In the genomic region with DNA sequence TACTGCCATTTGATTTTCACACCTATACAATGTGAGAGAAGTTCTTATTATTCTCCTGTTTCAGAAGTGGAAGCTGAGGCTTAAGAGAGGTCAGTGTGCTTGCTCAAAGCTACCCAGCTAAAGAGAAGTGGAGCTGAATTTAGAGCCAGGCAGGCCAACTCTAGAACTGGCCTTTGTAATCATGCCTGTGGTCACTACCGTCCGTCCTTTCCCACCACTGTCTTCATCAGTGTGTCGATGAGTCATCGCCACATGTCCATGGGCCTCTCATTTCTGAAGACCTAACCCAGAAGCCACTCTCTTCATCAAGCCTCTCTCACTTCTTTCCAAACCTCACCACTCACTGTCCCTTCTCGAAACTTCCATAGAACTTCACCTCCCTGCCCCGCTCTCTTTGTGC, we compare ENCODE assay signal across 16 cellular contexts.
A peak's percentile ranks its signal among the peaks of the same experiment; 100 is the strongest.
DNase-seq lines count a peak whose midpoint lies in the region; ATAC-seq and TF ChIP-seq lines count a peak whose summit lies in the region.
"Had no signal": no experiment of that assay in that cellular context is flagged by ENCODE, and none has a peak within 500 bp of the region (broad histone marks: within the 10 kb centered on the region; RNA-seq: fewer than 3 reads in every experiment).

No MANE protein-coding gene starts in this region.

- peaks cover 24% of the 10 kb centered on the region for H3K27me3 Mint-ChIP-seq in activated CD4-positive, alpha-beta T cell treated with anti-CD3 and anti-CD28 coated beads for 36 hours

- DNase-seq in NOMO-1 treated with DMSO at 0.1 percent for 48 hours (lab: John Stamatoyannopoulos, UW; ENCODE audit: unreplicated experiment) (peak; percentile 42), NOMO-1 treated with dmso at 0.1 percent for 144 hours (lab: John Stamatoyannopoulos, UW; ENCODE audit: unreplicated experiment) (no peak), SJSA1 (ENCODE audit: low read depth in 1 of 2, low spot score in 2 of 2) (peak; percentile 71 to 84), fibroblast of lung (ENCODE audit: low read depth in 2 of 2) (peak; percentile 95 to 98), smooth muscle cell (lab: John Stamatoyannopoulos, UW; ENCODE audit: unreplicated experiment) (no peak), NCI-H774 (lab: John Stamatoyannopoulos, UW) (no peak), Right ventricle myocardium inferior (ENCODE audit: missing footprints) (no peak)
- DNase-seq in activated CD4-positive, alpha-beta T cell treated with anti-CD3 and anti-CD28 coated beads for 36 hours: no peak
- DNase-seq: 8988T; activated CD4-positive, alpha-beta T cell treated with anti-CD3 and anti-CD28 coated beads, Interleukin-2, amount 50 U/mL, for 4 hours; natural killer cell; NCI-H1930; stimulated activated CD4-positive, alpha-beta T cell treated with anti-CD3 and anti-CD28 coated beads, Interleukin-12 subunit alpha, Interleukin-12 subunit beta, amount 100 ng/mL, for 4 hours; T-helper 17 cell; upper lobe of right lung had no signal

- CTCF ChIA-PET in activated CD4-positive, alpha-beta T cell treated with anti-CD3 and anti-CD28 coated beads for 36 hours (lab: Charles Lee): no interaction called here

- H2AFZ ChIP-seq in fibroblast of lung (ENCODE audit: low read length) (no peak overlapping the region), smooth muscle cell (ENCODE audit: low read depth) (no peak overlapping the region)

- H3K4me3 Mint-ChIP-seq in activated CD4-positive, alpha-beta T cell treated with anti-CD3 and anti-CD28 coated beads for 36 hours: no peak overlapping the region
- H3K4me3 Mint-ChIP-seq: natural killer cell, T-helper 17 cell had no signal

- H3K27ac ChIP-seq in SJSA1 (peak overlapping the region; percentile 27; the same call in 1 of the 2 replicates), fibroblast of lung (ENCODE audit: insufficient read depth, low read length) (no peak overlapping the region), smooth muscle cell (ENCODE audit: low read depth) (peak overlapping the region; percentile 92)
- H3K27ac ChIP-seq: upper lobe of right lung had no signal

- H3K9me3 ChIP-seq in SJSA1 (replicated peaks) (no peaks in the 10 kb centered on the region), fibroblast of lung (ENCODE audit: control insufficient read depth, insufficient read depth, low read depth, low read length) (no peaks in the 10 kb centered on the region), smooth muscle cell (replicated peaks; ENCODE audit: low read depth) (no peaks in the 10 kb centered on the region)
- H3K9me3 ChIP-seq: upper lobe of right lung had no signal

- H3K27me3 ChIP-seq in SJSA1 (replicated peaks) (no peaks in the 10 kb centered on the region), fibroblast of lung (ENCODE audit: control insufficient read depth, insufficient read depth, low read length) (no peaks in the 10 kb centered on the region), smooth muscle cell (ENCODE audit: low read depth) (no peaks in the 10 kb centered on the region)
- H3K27me3 ChIP-seq: upper lobe of right lung had no signal

- H3K36me3 Mint-ChIP-seq in activated CD4-positive, alpha-beta T cell treated with anti-CD3 and anti-CD28 coated beads for 36 hours (ENCODE audit: low read depth): no peaks in the 10 kb centered on the region
- H3K36me3 Mint-ChIP-seq: natural killer cell had no signal

- peaks cover 9% of the 10 kb centered on the region for H3K4me1 Mint-ChIP-seq in activated CD4-positive, alpha-beta T cell treated with anti-CD3 and anti-CD28 coated beads for 36 hours
- H3K4me1 Mint-ChIP-seq: natural killer cell had no signal

- TF ChIP-seq CTCF in fibroblast of lung (conservative IDR thresholded peaks at IDR 0.05 in 1 of 2, IDR thresholded peaks at IDR 0.05 in 1 of 2; ENCODE audit: low read depth in 1 of 2, low read length in 2 of 2) (no peak), smooth muscle cell (IDR thresholded peaks at IDR 0.05; ENCODE audit: borderline replicate concordance, insufficient read depth, poor library complexity, severe bottlenecking) (no peak)

- POLR2A ChIA-PET in activated CD4-positive, alpha-beta T cell treated with anti-CD3 and anti-CD28 coated beads for 36 hours (lab: Charles Lee): no interaction called here

- peaks cover 22% of the 10 kb centered on the region for H3F3A ChIP-seq in smooth muscle cell (ENCODE audit: low read depth)

- H3K9ac ChIP-seq in fibroblast of lung (ENCODE audit: insufficient read depth, low read length) (no peak overlapping the region), smooth muscle cell (ENCODE audit: low read depth) (peak overlapping the region; percentile 70)

- H3K79me2 ChIP-seq in fibroblast of lung (ENCODE audit: control insufficient read depth, insufficient read depth, low read length) (no peaks in the 10 kb centered on the region), smooth muscle cell (ENCODE audit: low read depth) (peaks cover 18% of the 10 kb centered on the region)

- H3K27ac Mint-ChIP-seq in activated CD4-positive, alpha-beta T cell treated with anti-CD3 and anti-CD28 coated beads for 36 hours: no peak overlapping the region
- H3K27ac Mint-ChIP-seq: natural killer cell, T-helper 17 cell had no signal

- intact Hi-C loops in activated CD4-positive, alpha-beta T cell treated with anti-CD3 and anti-CD28 coated beads for 36 hours (cut with DNase I, micrococcal nuclease): no loop called here
- intact Hi-C loops in Right ventricle myocardium inferior (cut with DNase I): no loop called here

- ATAC-seq in activated CD4-positive, alpha-beta T cell treated with anti-CD3 and anti-CD28 coated beads for 36 hours: no peak
- ATAC-seq in Right ventricle myocardium inferior: no peak
- ATAC-seq: esophagus mucosa, natural killer cell, T-helper 17 cell, upper lobe of right lung had no signal

- no peaks in the 10 kb centered on the region for H3K9me3 Mint-ChIP-seq in activated CD4-positive, alpha-beta T cell treated with anti-CD3 and anti-CD28 coated beads for 36 hours (ENCODE audit: low read depth)

- no peaks in the 10 kb centered on the region for H4K20me1 ChIP-seq in fibroblast of lung (ENCODE audit: control insufficient read depth, extremely low read depth, insufficient read depth, low read length)
- H4K20me1 ChIP-seq in smooth muscle cell (ENCODE audit: low read depth): no peaks in the 10 kb centered on the region

- H3K4me3 ChIP-seq in SJSA1 (no peak overlapping the region), fibroblast of lung (replicated peaks in 1 of 4; ENCODE audit: control extremely low read depth in 1 of 4, insufficient read depth in 1 of 4, low read depth in 3 of 4, low read length in 4 of 4) (no peak overlapping the region), smooth muscle cell (no peak overlapping the region)
- H3K4me3 ChIP-seq: upper lobe of right lung had no signal

- H3K36me3 ChIP-seq in SJSA1 (no peaks in the 10 kb centered on the region), fibroblast of lung (ENCODE audit: control insufficient read depth, insufficient read depth, low read length) (no peaks in the 10 kb centered on the region), smooth muscle cell (ENCODE audit: low read depth) (no peaks in the 10 kb centered on the region)
- H3K36me3 ChIP-seq: upper lobe of right lung had no signal

- 39% methylated on average over 6 of the region's 6 CpGs for WGBS in smooth muscle cell (ENCODE audit: low lambda C conversion rate)

- H3K4me1 ChIP-seq in SJSA1 (replicated peaks) (peaks cover 48% of the 10 kb centered on the region), fibroblast of lung (ENCODE audit: control insufficient read depth, extremely low read depth, insufficient read depth, low read length) (peaks cover 2% of the 10 kb centered on the region), smooth muscle cell (ENCODE audit: low read depth) (peaks cover 5% of the 10 kb centered on the region)

- no peak overlapping the region for H3K4me2 ChIP-seq in fibroblast of lung (ENCODE audit: extremely low read depth, insufficient read depth, low read length)
- peak overlapping the region; percentile 31 for H3K4me2 ChIP-seq in smooth muscle cell

Comparison
In these comparisons a context has a peak if more than half of its experiments do, and no peak if none do; other contexts are left out.
1. DNase-seq: peak in NOMO-1 treated with DMSO at 0.1 percent for 48 hours (single experiment), SJSA1 (2 of 2) and fibroblast of lung (2 of 2); none in NOMO-1 treated with dmso at 0.1 percent for 144 hours (single experiment), smooth muscle cell (single experiment), NCI-H774 (single experiment), activated CD4-positive, alpha-beta T cell treated with anti-CD3 and anti-CD28 coated beads for 36 hours (single experiment) and Right ventricle myocardium inferior (single experiment).